In the genomic region with DNA sequence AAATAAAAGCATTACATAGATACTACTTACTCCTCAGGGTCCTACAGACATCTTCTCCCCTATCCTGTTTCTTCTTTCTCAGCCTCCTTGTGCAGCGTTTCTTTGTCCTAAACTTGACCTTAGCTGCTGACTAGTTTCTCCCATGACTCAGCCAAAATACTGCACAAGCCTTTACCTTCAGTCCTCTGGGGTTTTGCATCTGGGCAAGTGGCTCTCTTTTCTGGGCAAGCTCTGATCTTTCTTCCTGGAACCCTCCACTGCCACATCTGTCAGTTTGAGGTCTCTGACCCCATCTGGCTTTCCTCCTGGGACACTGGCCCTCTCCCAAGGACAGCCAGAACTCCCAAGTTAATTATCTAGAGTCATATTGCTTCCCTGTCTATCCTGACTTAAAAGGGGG, we compare ENCODE assay signal across 1 cellular context.
TF ChIP-seq lines count a peak whose summit lies in the region.

No MANE protein-coding gene starts in this region.

TF ChIP-seq in liver, 16 proteins besides CTCF, POLR2A, EP300 and RAD21 (continued from another document):
- TF ChIP-seq REST (IDR thresholded peaks at IDR 0.05) (no peak), RXRA (IDR thresholded peaks at IDR 0.05) (peak; percentile 36 to 54), YY1 (IDR thresholded peaks at IDR 0.05) (no peak), FOXA2 (IDR thresholded peaks at IDR 0.05) (no peak), HNF4G (IDR thresholded peaks at IDR 0.05) (no peak), TAF1 (conservative IDR thresholded peaks at IDR 0.05) (no peak), EGR1 (IDR thresholded peaks at IDR 0.05; ENCODE audit: low read depth in 2 of 2) (no peak), JUND (IDR thresholded peaks at IDR 0.05) (peak in 1 of 2 donors; percentile 22), HNF4A (conservative IDR thresholded peaks at IDR 0.05) (no peak)
- TF ChIP-seq, protein P1, sequence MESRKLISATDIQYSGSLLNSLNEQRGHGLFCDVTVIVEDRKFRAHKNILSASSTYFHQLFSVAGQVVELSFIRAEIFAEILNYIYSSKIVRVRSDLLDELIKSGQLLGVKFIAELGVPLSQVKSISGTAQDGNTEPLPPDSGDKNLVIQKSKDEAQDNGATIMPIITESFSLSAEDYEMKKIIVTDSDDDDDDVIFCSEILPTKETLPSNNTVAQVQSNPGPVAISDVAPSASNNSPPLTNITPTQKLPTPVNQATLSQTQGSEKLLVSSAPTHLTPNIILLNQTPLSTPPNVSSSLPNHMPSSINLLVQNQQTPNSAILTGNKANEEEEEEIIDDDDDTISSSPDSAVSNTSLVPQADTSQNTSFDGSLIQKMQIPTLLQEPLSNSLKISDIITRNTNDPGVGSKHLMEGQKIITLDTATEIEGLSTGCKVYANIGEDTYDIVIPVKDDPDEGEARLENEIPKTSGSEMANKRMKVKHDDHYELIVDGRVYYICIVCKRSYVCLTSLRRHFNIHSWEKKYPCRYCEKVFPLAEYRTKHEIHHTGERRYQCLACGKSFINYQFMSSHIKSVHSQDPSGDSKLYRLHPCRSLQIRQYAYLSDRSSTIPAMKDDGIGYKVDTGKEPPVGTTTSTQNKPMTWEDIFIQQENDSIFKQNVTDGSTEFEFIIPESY (IDR thresholded peaks at IDR 0.05) = no peak
